16 cellular contexts compared by ENCODE assay signal in the genomic region with DNA sequence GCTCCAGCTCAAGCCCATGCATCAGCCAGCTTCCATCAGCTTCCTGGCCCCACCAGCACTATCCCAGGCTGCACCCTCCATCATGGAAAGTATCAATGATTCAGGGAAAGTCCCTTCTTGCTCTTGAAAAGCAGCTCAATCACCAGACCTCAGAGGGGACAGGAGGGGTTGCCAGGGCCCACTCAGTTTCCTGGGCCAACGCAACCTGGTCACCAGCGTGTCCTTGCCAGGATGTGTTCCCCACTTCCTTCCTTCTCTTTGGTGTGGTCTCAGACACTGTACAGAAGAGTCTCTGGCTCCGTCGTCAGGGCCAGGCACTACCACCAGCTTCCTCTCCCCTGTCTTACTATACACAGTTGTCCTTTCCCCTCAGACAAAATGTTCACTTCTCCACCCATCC. TPM values are rescaled to one million over a fixed set of nuclear protein-coding genes. Genes with fewer than 3 reads are reported as not detected.
A peak's percentile ranks its signal among the peaks of the same experiment; 100 is the strongest.
DNase-seq lines count a peak whose midpoint lies in the region; ATAC-seq lines count a peak whose summit lies in the region.
"Had no signal": no experiment of that assay in that cellular context is flagged by ENCODE, and none has a peak within 500 bp of the region (broad histone marks: within the 10 kb centered on the region; RNA-seq: fewer than 3 reads in every experiment).

No MANE protein-coding gene starts in this region.

- no peak overlapping the region for H3K4me3 ChIP-seq in naive thymus-derived CD4-positive, alpha-beta T cell (ENCODE audit: low read length)
- H3K4me3 ChIP-seq: heart left ventricle, thoracic aorta had no signal

- peak overlapping the region; percentile 95 for H3K27ac Mint-ChIP-seq in activated T-cell treated with anti-CD3 and anti-CD28 coated beads, Interleukin-2, amount 50 U/mL, for 24 hours
- H3K27ac Mint-ChIP-seq in naive thymus-derived CD4-positive, alpha-beta T cell, result peak overlapping the region in 5 of 9 donors; percentile 12 to 94 (median 21)
- H3K27ac Mint-ChIP-seq in stimulated activated naive CD8-positive, alpha-beta T cell treated with anti-CD3 and anti-CD28 coated beads, Interleukin-15, amount 100 ng/mL, for 72 hours, result peak overlapping the region; percentile 85 to 92
- H3K27ac Mint-ChIP-seq: dendritic cell treated with granulocyte-macrophage colony-stimulating factor and Interleukin-4, amounts not matched to agents 40 ng/mL and 50 ng/mL, for 4 days; HFFc6 had no signal

- H3K4me1 ChIP-seq in naive thymus-derived CD4-positive, alpha-beta T cell (ENCODE audit: control insufficient read depth in 2 of 2, insufficient read depth in 2 of 2, low read length in 2 of 2), result peaks cover 7 to 27% of the 10 kb centered on the region in 2 donors

- no peaks in the 10 kb centered on the region for H3K27me3 ChIP-seq in naive thymus-derived CD4-positive, alpha-beta T cell (ENCODE audit: control insufficient read depth in 2 of 2, insufficient read depth in 2 of 2, low read length in 2 of 2)

- CTCF ChIA-PET in naive thymus-derived CD4-positive, alpha-beta T cell (lab: Charles Lee), result no interaction called here

- H3K27me3 Mint-ChIP-seq in activated T-cell treated with anti-CD3 and anti-CD28 coated beads, Interleukin-2, amount 50 U/mL, for 24 hours, result no peaks in the 10 kb centered on the region
- peaks cover 0 to 6% (median 0%) of the 10 kb centered on the region in 5 donors for H3K27me3 Mint-ChIP-seq in naive thymus-derived CD4-positive, alpha-beta T cell
- H3K27me3 Mint-ChIP-seq in stimulated activated naive CD8-positive, alpha-beta T cell treated with anti-CD3 and anti-CD28 coated beads, Interleukin-15, amount 100 ng/mL, for 72 hours, result no peaks in the 10 kb centered on the region

- H3K4me3 Mint-ChIP-seq in activated T-cell treated with anti-CD3 and anti-CD28 coated beads, Interleukin-2, amount 50 U/mL, for 24 hours, result no peak overlapping the region
- peak overlapping the region in 1 of 10 donors; percentile 44 for H3K4me3 Mint-ChIP-seq in naive thymus-derived CD4-positive, alpha-beta T cell
- peak overlapping the region; percentile 44 to 62 for H3K4me3 Mint-ChIP-seq in stimulated activated naive CD8-positive, alpha-beta T cell treated with anti-CD3 and anti-CD28 coated beads, Interleukin-15, amount 100 ng/mL, for 72 hours
- H3K4me3 Mint-ChIP-seq: dendritic cell treated with granulocyte-macrophage colony-stimulating factor and Interleukin-4, amounts not matched to agents 40 ng/mL and 50 ng/mL, for 4 days; HFFc6 had no signal

- no peaks in the 10 kb centered on the region for H3K36me3 ChIP-seq in naive thymus-derived CD4-positive, alpha-beta T cell (ENCODE audit: control insufficient read depth in 2 of 3, insufficient read depth in 3 of 3, low read length in 3 of 3)
- H3K36me3 ChIP-seq: heart left ventricle, thoracic aorta had no signal

- POLR2A ChIA-PET in naive thymus-derived CD4-positive, alpha-beta T cell (lab: Charles Lee), result no interaction called here

- H3K9me3 Mint-ChIP-seq in activated T-cell treated with anti-CD3 and anti-CD28 coated beads, Interleukin-2, amount 50 U/mL, for 24 hours, result no peaks in the 10 kb centered on the region
- H3K9me3 Mint-ChIP-seq in naive thymus-derived CD4-positive, alpha-beta T cell, result peaks cover 0 to 6% (median 0%) of the 10 kb centered on the region in 11 donors
- H3K9me3 Mint-ChIP-seq in stimulated activated naive CD8-positive, alpha-beta T cell treated with anti-CD3 and anti-CD28 coated beads, Interleukin-15, amount 100 ng/mL, for 72 hours, result peaks cover 0 to 7% of the 10 kb centered on the region in 2 donors
- H3K9me3 Mint-ChIP-seq: dendritic cell treated with granulocyte-macrophage colony-stimulating factor and Interleukin-4, amounts not matched to agents 40 ng/mL and 50 ng/mL, for 4 days; HFFc6 had no signal

- intact Hi-C loops in naive thymus-derived CD4-positive, alpha-beta T cell (cut with micrococcal nuclease), result loop anchor here in 1 of 2 donors (1.0 to 2.0 kb wide), 3 partner anchors 15 to 91 kb away; partner anchors contain the start of gene SLC27A2

- H3K4me1 Mint-ChIP-seq in activated T-cell treated with anti-CD3 and anti-CD28 coated beads, Interleukin-2, amount 50 U/mL, for 24 hours (ENCODE audit: low read depth), result peaks cover 62% of the 10 kb centered on the region
- H3K4me1 Mint-ChIP-seq in naive thymus-derived CD4-positive, alpha-beta T cell, result peaks cover 16 to 55% (median 32%) of the 10 kb centered on the region in 7 donors
- H3K4me1 Mint-ChIP-seq in stimulated activated naive CD8-positive, alpha-beta T cell treated with anti-CD3 and anti-CD28 coated beads, Interleukin-15, amount 100 ng/mL, for 72 hours, result peaks cover 63% of the 10 kb centered on the region

- H3K27ac ChIP-seq in naive thymus-derived CD4-positive, alpha-beta T cell (ENCODE audit: low read depth, low read length), result no peak overlapping the region
- H3K27ac ChIP-seq: heart left ventricle, thoracic aorta had no signal

- peak; percentile 56 for DNase-seq in activated naive CD4-positive, alpha-beta T cell treated with Interleukin-2 at 50 U/mL for 16 hours
- no peak for DNase-seq in activated naive CD4-positive, alpha-beta T cell treated with anti-CD3 and anti-CD28 coated beads, Interleukin-2, amount 50 U/mL, for 16 hours
- DNase-seq in activated T-cell treated with anti-CD3 and anti-CD28 coated beads, Interleukin-2, amount 50 U/mL, for 24 hours, result peak; percentile 54
- DNase-seq in naive thymus-derived CD4-positive, alpha-beta T cell, result peak in 2 of 9 donors; percentile 7 to 70
- DNase-seq in stimulated activated naive CD8-positive, alpha-beta T cell treated with anti-CD3 and anti-CD28 coated beads, Interleukin-15, amount 100 ng/mL, for 72 hours, result peak; percentile 56 to 88
- DNase-seq in iPS-NIHi7 (ENCODE audit: extremely low spot score) (no peak), dermis blood vessel endothelial cell (no peak), DMS 273 treated with DMSO at 0.1 percent for 48 hours (lab: John Stamatoyannopoulos, UW) (no peak)
- DNase-seq: ACHN, heart left ventricle, HFFc6, midbrain, NCI-H1105, NCI-H774 had no signal

- no peaks in the 10 kb centered on the region for H3K36me3 Mint-ChIP-seq in activated T-cell treated with anti-CD3 and anti-CD28 coated beads, Interleukin-2, amount 50 U/mL, for 24 hours (ENCODE audit: low read depth)
- peaks cover 0 to 5% (median 3%) of the 10 kb centered on the region in 5 donors for H3K36me3 Mint-ChIP-seq in naive thymus-derived CD4-positive, alpha-beta T cell

- no peaks in the 10 kb centered on the region for H3K9me3 ChIP-seq in naive thymus-derived CD4-positive, alpha-beta T cell (ENCODE audit: control insufficient read depth in 2 of 3, low read length in 3 of 3)
- H3K9me3 ChIP-seq: thoracic aorta had no signal

- ATAC-seq in naive thymus-derived CD4-positive, alpha-beta T cell, result peak; percentile 68
- ATAC-seq in stimulated activated naive CD8-positive, alpha-beta T cell treated with anti-CD3 and anti-CD28 coated beads, Interleukin-15, amount 100 ng/mL, for 72 hours, result peak; percentile 89

RNA-seq across cellular contexts. Expression of gene HDC, which starts 3.0 kb away (rescaled TPM):
- total RNA-seq in naive thymus-derived CD4-positive, alpha-beta T cell, result 10 to 100 TPM in 2 of 5 experiments, under 1 TPM in 1, not detected in 2; 0.19 to 81.2 (median 35.1) TPM
- not detected for polyA plus RNA-seq in naive thymus-derived CD4-positive, alpha-beta T cell
- not detected in 2 replicates for total RNA-seq in dermis blood vessel endothelial cell

Comparison
In these comparisons a context has a peak if more than half of its experiments do, and no peak if none do; other contexts are left out.
1. DNase-seq: peak in activated naive CD4-positive, alpha-beta T cell treated with Interleukin-2 at 50 U/mL for 16 hours (single experiment), activated T-cell treated with anti-CD3 and anti-CD28 coated beads, Interleukin-2, amount 50 U/mL, for 24 hours (single experiment) and stimulated activated naive CD8-positive, alpha-beta T cell treated with anti-CD3 and anti-CD28 coated beads, Interleukin-15, amount 100 ng/mL, for 72 hours (2 of 2); none in activated naive CD4-positive, alpha-beta T cell treated with anti-CD3 and anti-CD28 coated beads, Interleukin-2, amount 50 U/mL, for 16 hours (single experiment), iPS-NIHi7 (single experiment), dermis blood vessel endothelial cell (single experiment) and DMS 273 treated with DMSO at 0.1 percent for 48 hours (single experiment).
2. H3K27ac Mint-ChIP-seq: peak in every context shown above with its lines; median percentile 95 in activated T-cell treated with anti-CD3 and anti-CD28 coated beads, Interleukin-2, amount 50 U/mL, for 24 hours; 88 in stimulated activated naive CD8-positive, alpha-beta T cell treated with anti-CD3 and anti-CD28 coated beads, Interleukin-15, amount 100 ng/mL, for 72 hours; 21 in naive thymus-derived CD4-positive, alpha-beta T cell.